In the genomic region with DNA sequence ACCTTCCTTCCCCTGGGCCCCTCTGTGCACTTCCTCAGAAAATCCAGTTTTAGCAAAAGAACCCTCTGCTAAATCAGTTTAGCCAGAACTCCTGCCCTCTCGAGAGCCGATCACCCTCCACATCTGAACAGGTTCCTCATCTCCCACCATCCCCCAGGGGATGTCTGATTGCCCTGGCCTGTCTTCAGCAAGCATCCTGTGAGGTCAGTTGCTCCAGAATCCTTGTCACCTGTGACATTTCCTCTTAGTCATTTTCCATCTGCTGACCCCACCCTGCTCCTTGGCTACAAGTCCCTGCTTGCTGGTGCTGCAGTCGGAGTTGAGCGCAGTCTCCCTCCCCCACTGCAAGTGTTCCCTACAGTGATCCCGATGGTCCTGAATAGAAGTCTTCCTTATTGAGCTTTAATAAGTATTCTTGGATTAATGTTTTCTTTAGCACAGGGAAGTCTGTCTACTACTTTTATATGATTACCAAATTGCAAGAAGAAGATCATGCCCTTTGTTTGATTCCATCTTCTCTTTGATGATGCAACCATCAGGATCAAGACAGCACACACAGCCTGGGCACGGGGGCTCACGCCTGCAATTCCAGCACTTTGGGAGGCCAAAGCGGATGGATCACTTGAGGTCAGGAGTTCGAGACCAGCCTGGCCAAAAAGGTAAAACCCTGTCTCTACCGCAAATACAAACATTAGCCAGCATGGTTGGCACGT, we compare ENCODE assay signal across 19 cellular contexts. TPM values are rescaled to one million over a fixed set of nuclear protein-coding genes. Genes with fewer than 3 reads are reported as not detected.
DNase-seq lines count a peak whose midpoint lies in the region; ATAC-seq and TF ChIP-seq lines count a peak whose summit lies in the region.
"Had no signal": no experiment of that assay in that cellular context is flagged by ENCODE, and none has a peak within 500 bp of the region (broad histone marks: within the 10 kb centered on the region; RNA-seq: fewer than 3 reads in every experiment).

No MANE protein-coding gene starts in this region.

- H3K27me3 Mint-ChIP-seq in CD4-positive, alpha-beta memory T cell, result no peaks in the 10 kb centered on the region
- peaks cover 5% of the 10 kb centered on the region for H3K27me3 Mint-ChIP-seq in nephron progenitor cell (ENCODE audit: low read depth, poor library complexity)
- H3K27me3 Mint-ChIP-seq: CD4-positive, CD25-positive, alpha-beta regulatory T cell; naive thymus-derived CD4-positive, alpha-beta T cell had no signal

- H3K4me3 ChIP-seq in epithelial cell of esophagus (ENCODE audit: low read length) (no peak overlapping the region), testis (no peak overlapping the region)
- no peak overlapping the region for H3K4me3 ChIP-seq in CD4-positive, alpha-beta memory T cell (ENCODE audit: low read length in 2 of 2)

- no peak overlapping the region for H3K4me3 Mint-ChIP-seq in CD4-positive, alpha-beta memory T cell
- H3K4me3 Mint-ChIP-seq in nephron progenitor cell, result no peak overlapping the region
- H3K4me3 Mint-ChIP-seq: naive thymus-derived CD4-positive, alpha-beta T cell; stimulated activated naive CD8-positive, alpha-beta T cell treated with anti-CD3 and anti-CD28 coated beads, Interleukin-15, Interleukin-2, amounts not matched to agents 100 ng/mL and 50 ng/mL, for 24 hours had no signal

- WGBS in testis, 2 donors, result 85 to 87% methylated on average over 11 of the region's 11 CpGs

- DNase-seq in DMS 273 (lab: John Stamatoyannopoulos, UW; ENCODE audit: unreplicated experiment), result peak; percentile 14
- DNase-seq in DMS 273 treated with DMSO at 0.1 percent for 48 hours (lab: John Stamatoyannopoulos, UW), result no peak
- DNase-seq in LoVo (ENCODE audit: low spot score), result peak; percentile 35
- DNase-seq in epithelial cell of esophagus (ENCODE audit: low read depth), result peak; percentile 89
- DNase-seq in left colon, result no peak
- DNase-seq in CD4-positive, alpha-beta memory T cell, result no peak
- DNase-seq in nephron progenitor cell, result no peak
- no peak for DNase-seq in testis
- DNase-seq: activated CD4-positive, alpha-beta T cell treated with anti-CD3 and anti-CD28 coated beads for 4 hours; activated naive CD4-positive, alpha-beta T cell treated with Interleukin-2 at 50 U/mL for 16 hours; CD4-positive, CD25-positive, alpha-beta regulatory T cell; cortex of kidney; naive thymus-derived CD4-positive, alpha-beta T cell; NCI-H1417; stimulated activated CD4-positive, alpha-beta T cell treated with anti-CD3 and anti-CD28 coated beads, Interleukin-12 subunit alpha, Interleukin-12 subunit beta, amount 100 ng/mL, for 4 hours; T1000 had no signal

- H3K4me1 ChIP-seq in CD4-positive, alpha-beta memory T cell (ENCODE audit: insufficient read depth, low read length), result peaks cover 17% of the 10 kb centered on the region
- peaks cover 6% of the 10 kb centered on the region for H3K4me1 ChIP-seq in testis

- intact Hi-C loops in left colon (cut with DNase I, micrococcal nuclease) (no loop called here), testis (cut with DNase I; ENCODE audit: low total_unique reads) (no loop called here)
- intact Hi-C loops in CD4-positive, alpha-beta memory T cell (cut with micrococcal nuclease), result no loop called here

- H3K27ac ChIP-seq in CD4-positive, alpha-beta memory T cell (ENCODE audit: low read depth, low read length), result no peak overlapping the region
- no peak overlapping the region for H3K27ac ChIP-seq in testis
- H3K27ac ChIP-seq: 22Rv1, KMS-11 had no signal

- peaks cover 6 to 12% of the 10 kb centered on the region in 2 donors for H3K36me3 Mint-ChIP-seq in CD4-positive, alpha-beta memory T cell
- no peaks in the 10 kb centered on the region for H3K36me3 Mint-ChIP-seq in nephron progenitor cell (ENCODE audit: low read depth)
- H3K36me3 Mint-ChIP-seq: CD4-positive, CD25-positive, alpha-beta regulatory T cell had no signal

- no peak for TF ChIP-seq POLR2A in testis (IDR thresholded peaks at IDR 0.05)

- no peaks in the 10 kb centered on the region for H3K27me3 ChIP-seq in CD4-positive, alpha-beta memory T cell (ENCODE audit: insufficient read depth, low read length)
- H3K27me3 ChIP-seq in testis, result no peaks in the 10 kb centered on the region

- TF ChIP-seq CTCF in epithelial cell of esophagus (IDR thresholded peaks at IDR 0.05; ENCODE audit: insufficient read depth, low read depth, low read length, missing control alignments) (no peak), nephron progenitor cell (IDR thresholded peaks at IDR 0.05) (no peak), testis (IDR thresholded peaks at IDR 0.05) (no peak)

- no peaks in the 10 kb centered on the region for H3K9me3 ChIP-seq in CD4-positive, alpha-beta memory T cell (ENCODE audit: control insufficient read depth in 1 of 2, low read length in 2 of 2)
- H3K9me3 ChIP-seq in testis, result no peaks in the 10 kb centered on the region

- peak overlapping the region in 1 of 7 donors; percentile 19 for H3K27ac Mint-ChIP-seq in CD4-positive, alpha-beta memory T cell
- no peak overlapping the region for H3K27ac Mint-ChIP-seq in nephron progenitor cell
- H3K27ac Mint-ChIP-seq: CD4-positive, CD25-positive, alpha-beta regulatory T cell; stimulated activated naive CD8-positive, alpha-beta T cell treated with anti-CD3 and anti-CD28 coated beads, Interleukin-15, Interleukin-2, amounts not matched to agents 100 ng/mL and 50 ng/mL, for 24 hours had no signal

- CTCF ChIA-PET in CD4-positive, alpha-beta memory T cell (lab: Charles Lee; ENCODE audit: partially characterized antibody), result interaction anchor here (0.7 kb wide), 1 partner anchor 105 kb away, joined by 3 read pairs; no protein-coding TSS in a partner anchor

- H3K36me3 ChIP-seq in CD4-positive, alpha-beta memory T cell (ENCODE audit: insufficient read depth, low read length), result no peaks in the 10 kb centered on the region
- no peaks in the 10 kb centered on the region for H3K36me3 ChIP-seq in testis (ENCODE audit: low read depth, missing control alignments)

- H3K9me3 Mint-ChIP-seq in CD4-positive, alpha-beta memory T cell, result peaks cover 2 to 14% (median 6%) of the 10 kb centered on the region in 8 donors
- no peaks in the 10 kb centered on the region for H3K9me3 Mint-ChIP-seq in nephron progenitor cell
- H3K9me3 Mint-ChIP-seq: stimulated activated naive CD8-positive, alpha-beta T cell treated with anti-CD3 and anti-CD28 coated beads, Interleukin-15, Interleukin-2, amounts not matched to agents 100 ng/mL and 50 ng/mL, for 24 hours had no signal

- ATAC-seq in left colon, result peak; percentile 54
- ATAC-seq: naive thymus-derived CD4-positive, alpha-beta T cell had no signal

- POLR2A ChIA-PET in CD4-positive, alpha-beta memory T cell (lab: Charles Lee; ENCODE audit: partially characterized antibody), result no interaction called here

- H3K4me1 Mint-ChIP-seq in CD4-positive, alpha-beta memory T cell, result peaks cover 21 to 29% (median 22%) of the 10 kb centered on the region in 4 donors
- peaks cover 5% of the 10 kb centered on the region for H3K4me1 Mint-ChIP-seq in nephron progenitor cell

RNA-seq across cellular contexts. Expression of a gene that starts 30.9 kb away (rescaled TPM):
- total RNA-seq in left colon, result 10 to 100 TPM; 50.8 to 52.9 TPM
- total RNA-seq in CD4-positive, alpha-beta memory T cell, result 10 to 100 TPM; 35.7 to 39.3 TPM
- 100 to 1,000 TPM in 1 of 2 donors, 10 to 100 TPM in 1; 82.4 to 116 TPM for polyA plus RNA-seq in CD4-positive, alpha-beta memory T cell
- 10 to 100 TPM; 72.8 to 77.8 TPM for total RNA-seq in testis
- 68.3 TPM for polyA plus RNA-seq in testis (ENCODE audit: insufficient read depth, low read depth, low replicate concordance)

Comparison
In these comparisons a context has a peak if more than half of its experiments do, and no peak if none do; other contexts are left out.
1. DNase-seq: peak in DMS 273 (single experiment), LoVo (single experiment) and epithelial cell of esophagus (single experiment); none in DMS 273 treated with DMSO at 0.1 percent for 48 hours (single experiment), left colon (0 of 2), CD4-positive, alpha-beta memory T cell (0 of 5), nephron progenitor cell (single experiment) and testis (single experiment).